Comparison of ENCODE assay signal across 1 cellular context in the genomic region with DNA sequence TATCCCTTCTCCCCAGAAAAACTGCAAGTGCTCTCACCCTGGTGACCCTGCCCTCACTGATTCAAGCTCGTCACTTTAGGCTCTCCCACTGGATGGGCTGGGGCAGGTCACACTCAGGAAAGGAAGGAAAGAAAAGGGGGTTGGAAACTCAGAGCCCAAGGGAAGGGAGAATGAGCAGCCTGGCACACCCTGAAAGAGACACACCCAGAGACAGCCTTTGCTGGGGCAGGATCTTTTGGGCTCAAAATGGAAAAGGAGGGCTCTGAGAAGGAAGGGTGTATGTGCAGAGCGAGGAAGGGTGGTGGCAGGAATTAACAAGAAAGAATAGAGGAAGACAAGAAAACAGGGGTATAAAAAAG.
TF ChIP-seq lines count a peak whose summit lies in the region.

No MANE protein-coding gene starts in this region.

TF ChIP-seq in H1, 55 proteins besides CTCF, POLR2A, EP300 and RAD21:
- no peak for TF ChIP-seq RFX5 (IDR thresholded peaks at IDR 0.05; ENCODE audit: borderline replicate concordance, low read depth, low read length)
- TF ChIP-seq PHF8 (conservative IDR thresholded peaks at IDR 0.05; ENCODE audit: low read depth, low read length): no peak
- TF ChIP-seq SIX5 (IDR thresholded peaks at IDR 0.05; ENCODE audit: low read depth, low read length): no peak
- TF ChIP-seq CHD2 (IDR thresholded peaks at IDR 0.05; ENCODE audit: low read length): no peak
- no peak for TF ChIP-seq RNF2 (IDR thresholded peaks at IDR 0.05; ENCODE audit: borderline replicate concordance, low read depth, low read length, missing control alignments, poor library complexity, severe bottlenecking)
- TF ChIP-seq SIRT6 (IDR thresholded peaks at IDR 0.05; ENCODE audit: low read length): no peak
- TF ChIP-seq SRF (IDR thresholded peaks at IDR 0.05; ENCODE audit: low read depth, low read length): no peak
- no peak for TF ChIP-seq SAP30 (IDR thresholded peaks at IDR 0.05; ENCODE audit: insufficient read depth, insufficient replicate concordance, low read length)
- TF ChIP-seq POU5F1 (IDR thresholded peaks at IDR 0.05; ENCODE audit: low read depth, low read length): no peak
- TF ChIP-seq, protein P1, sequence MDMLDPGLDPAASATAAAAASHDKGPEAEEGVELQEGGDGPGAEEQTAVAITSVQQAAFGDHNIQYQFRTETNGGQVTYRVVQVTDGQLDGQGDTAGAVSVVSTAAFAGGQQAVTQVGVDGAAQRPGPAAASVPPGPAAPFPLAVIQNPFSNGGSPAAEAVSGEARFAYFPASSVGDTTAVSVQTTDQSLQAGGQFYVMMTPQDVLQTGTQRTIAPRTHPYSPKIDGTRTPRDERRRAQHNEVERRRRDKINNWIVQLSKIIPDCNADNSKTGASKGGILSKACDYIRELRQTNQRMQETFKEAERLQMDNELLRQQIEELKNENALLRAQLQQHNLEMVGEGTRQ (IDR thresholded peaks at IDR 0.05; ENCODE audit: low read length): no peak
- no peak for TF ChIP-seq CBX8 (IDR thresholded peaks at IDR 0.05; ENCODE audit: borderline replicate concordance, low read depth, low read length)
- no peak for TF ChIP-seq TEAD4 (IDR thresholded peaks at IDR 0.05; ENCODE audit: low read depth, low read length)
- TF ChIP-seq KDM4A (IDR thresholded peaks at IDR 0.05; ENCODE audit: low read depth, low read length, severe bottlenecking): no peak
- TF ChIP-seq ASH2L (IDR thresholded peaks at IDR 0.05; ENCODE audit: low read length): no peak
